Comparison of ENCODE assay signal across 8 cellular contexts in the genomic region with DNA sequence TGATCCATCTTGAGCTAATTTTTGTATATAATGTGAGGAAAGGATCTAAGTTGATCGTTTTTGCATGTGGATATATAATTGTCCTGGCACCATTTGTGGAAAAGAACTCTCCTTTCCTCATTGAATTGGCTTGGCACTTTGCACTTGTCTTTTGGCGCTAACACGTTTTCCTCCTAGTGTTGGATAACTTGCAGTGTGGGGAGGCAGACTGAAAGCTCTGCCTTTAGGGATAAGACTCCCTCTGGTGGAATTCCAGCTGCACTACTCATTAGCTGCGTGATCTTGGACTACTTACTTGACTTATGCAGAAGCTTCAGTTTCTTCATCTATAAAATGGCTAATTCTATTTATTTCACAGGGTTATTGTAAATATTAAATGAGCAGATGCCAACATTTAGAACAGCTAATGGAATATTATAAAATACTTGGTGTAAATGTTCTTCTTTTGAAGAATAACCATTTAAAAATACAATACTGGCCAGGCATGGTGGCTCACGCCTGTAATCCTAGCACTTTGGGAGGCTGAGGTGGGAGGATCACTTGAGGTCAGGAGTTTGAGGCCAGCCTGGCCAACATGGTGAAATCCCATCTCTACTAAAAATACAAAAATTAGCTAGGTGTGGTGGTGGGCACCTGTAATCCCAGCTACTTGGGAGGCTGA. TPM values are rescaled to one million over a fixed set of nuclear protein-coding genes. Genes with fewer than 3 reads are reported as not detected.
A peak's percentile ranks its signal among the peaks of the same experiment; 100 is the strongest.
DNase-seq lines count a peak whose midpoint lies in the region; ATAC-seq and TF ChIP-seq lines count a peak whose summit lies in the region.
"Not testable (repeated sequence)": the region's sequence is repeated elsewhere in the genome, so short reads cannot be mapped to it uniquely, and the experiment has no call there.

No MANE protein-coding gene starts in this region.

- peak; percentile 77 for TF ChIP-seq CTCF in HEK293 (tag by site-specific recombination; IDR thresholded peaks at IDR 0.05)
- peak; percentile 96 for TF ChIP-seq CTCF in fibroblast of pulmonary artery (IDR thresholded peaks at IDR 0.05; ENCODE audit: low read length, missing control alignments)
- peak in 5 of 7 experiments; percentile 72 to 80 (median 74) for TF ChIP-seq CTCF in stomach (IDR thresholded peaks at IDR 0.05)

- H3K27ac Mint-ChIP-seq in activated naive CD8-positive, alpha-beta T cell treated with anti-CD3 and anti-CD28 coated beads, Interleukin-2, amount 50 U/mL, for 24 hours, result not testable (repeated sequence)

- H3K4me3 Mint-ChIP-seq in activated naive CD8-positive, alpha-beta T cell treated with anti-CD3 and anti-CD28 coated beads, Interleukin-2, amount 50 U/mL, for 24 hours, result not testable (repeated sequence)

- H3K27me3 ChIP-seq in mesenchymal stem cell (ENCODE audit: control insufficient read depth in 1 of 2, insufficient read depth in 1 of 2, low read length in 2 of 2); stomach: not testable (repeated sequence)

- H2BK12ac ChIP-seq in mesenchymal stem cell (ENCODE audit: low read length in 2 of 2), result not testable (repeated sequence)

- H2BK120ac ChIP-seq in mesenchymal stem cell (ENCODE audit: low read depth, low read length), result not testable (repeated sequence)

- intact Hi-C loops in stomach (cut with DNase I; ENCODE audit: low total_unique reads), result not testable (repeated sequence)

- not testable (repeated sequence) for H3K4me1 Mint-ChIP-seq in activated naive CD8-positive, alpha-beta T cell treated with anti-CD3 and anti-CD28 coated beads, Interleukin-2, amount 50 U/mL, for 24 hours

- CTCF ChIA-PET in HEK293 (lab: Yijun Ruan, JAX), result interaction anchor here (0.5 to 3.4 kb wide), 36 partner anchors 9 to 414 kb away, joined by 3 to 42 read pairs (median 5); partner anchors contain the start of genes RNF25, STK36 and ZNF142

- H3K36me3 ChIP-seq in HEK293 (ENCODE audit: control insufficient read depth in 2 of 2, insufficient read depth in 1 of 2, low read length in 2 of 2) (peaks cover 16 to 69% of the 10 kb centered on the region in 2 experiments), mesenchymal stem cell (ENCODE audit: control insufficient read depth in 1 of 2, insufficient read depth in 2 of 2, low read depth in 1 of 2, low read length in 2 of 2) (peaks cover 21 to 66% of the 10 kb centered on the region in 2 experiments), stomach (peaks cover 29 to 74% (median 69%) of the 10 kb centered on the region in 4 donors)

- not testable (repeated sequence) for H2BK5ac ChIP-seq in mesenchymal stem cell (ENCODE audit: low read depth, low read length, poor library complexity, severe bottlenecking)

- H3K23ac ChIP-seq in mesenchymal stem cell (ENCODE audit: low read length in 2 of 2), result not testable (repeated sequence)

- H3K4me1 ChIP-seq in HEK293 (ENCODE audit: control insufficient read depth, insufficient read depth, low read length); mesenchymal stem cell (ENCODE audit: control insufficient read depth, insufficient read depth, low read depth, low read length); stomach: not testable (repeated sequence)

- H2AFZ ChIP-seq in mesenchymal stem cell (ENCODE audit: low read depth, low read length), result not testable (repeated sequence)

- 7% methylated on average over 3 of the region's 5 CpGs for WGBS in mesenchymal stem cell
- WGBS in stomach, 5 donors, result 23 to 26% (median 24%) methylated on average over 5 of the region's 5 CpGs

- not testable (repeated sequence) for H2AK5ac ChIP-seq in mesenchymal stem cell (ENCODE audit: low read length, severe bottlenecking)

- not testable (repeated sequence) for H3K4me2 ChIP-seq in mesenchymal stem cell (ENCODE audit: low read length, poor library complexity, severe bottlenecking)

- not testable (repeated sequence) for H4K8ac ChIP-seq in mesenchymal stem cell (ENCODE audit: low read length)

- peak; percentile 60 for DNase-seq in COR-L47 (lab: John Stamatoyannopoulos, UW)
- DNase-seq in NCI-H2081 treated with DMSO at 0.1 percent for 48 hours (lab: John Stamatoyannopoulos, UW), result peak; percentile 23
- DNase-seq in SIG-M5 (lab: John Stamatoyannopoulos, UW), result peak; percentile 53
- DNase-seq in activated naive CD8-positive, alpha-beta T cell treated with anti-CD3 and anti-CD28 coated beads, Interleukin-2, amount 50 U/mL, for 24 hours, result peak; percentile 20
- peak; percentile 88 for DNase-seq in fibroblast of pulmonary artery (ENCODE audit: low read depth)
- DNase-seq in mesenchymal stem cell, result peak; percentile 85
- peak; percentile 57 for DNase-seq in stomach

- TF ChIP-seq EP300 in stomach (IDR thresholded peaks at IDR 0.05), result not testable (repeated sequence)

- H3K4ac ChIP-seq in mesenchymal stem cell (ENCODE audit: low read depth in 1 of 2, low read length in 2 of 2), result not testable (repeated sequence)

- not testable (repeated sequence) for H3K27ac ChIP-seq in HEK293 (ENCODE audit: extremely low read depth, low read depth, low read length); mesenchymal stem cell (ENCODE audit: low read length, poor library complexity, severe bottlenecking); stomach

- not testable (repeated sequence) for H3K4me3 ChIP-seq in HEK293 (ENCODE audit: low read depth, low read length); fibroblast of pulmonary artery (replicated peaks; ENCODE audit: low read depth, low read length); mesenchymal stem cell (ENCODE audit: insufficient read depth in 1 of 2, low read depth in 1 of 2, low read length in 2 of 2); stomach

- H3K36me3 Mint-ChIP-seq in activated naive CD8-positive, alpha-beta T cell treated with anti-CD3 and anti-CD28 coated beads, Interleukin-2, amount 50 U/mL, for 24 hours (ENCODE audit: low read depth), result not testable (repeated sequence)

- peak overlapping the region; percentile 41 for H3K9ac ChIP-seq in mesenchymal stem cell (ENCODE audit: low read length)

- H3K9me3 Mint-ChIP-seq in activated naive CD8-positive, alpha-beta T cell treated with anti-CD3 and anti-CD28 coated beads, Interleukin-2, amount 50 U/mL, for 24 hours, result not testable (repeated sequence)

- not testable (repeated sequence) for TF ChIP-seq POLR2A in stomach (IDR thresholded peaks at IDR 0.05)

- POLR2A ChIA-PET in HEK293 (lab: Yijun Ruan, JAX), result interaction anchor here (0.9 to 1.3 kb wide), 3 partner anchors 16 to 160 kb away, joined by 4 to 9 read pairs (median 6); partner anchors contain the start of genes BCS1L, RNF25, STK36 and ZNF142

- not testable (repeated sequence) for H3K27me3 Mint-ChIP-seq in activated naive CD8-positive, alpha-beta T cell treated with anti-CD3 and anti-CD28 coated beads, Interleukin-2, amount 50 U/mL, for 24 hours

- not testable (repeated sequence) for H2BK15ac ChIP-seq in mesenchymal stem cell (ENCODE audit: low read depth, poor library complexity, severe bottlenecking)

- not testable (repeated sequence) for H4K91ac ChIP-seq in mesenchymal stem cell (ENCODE audit: low read length)

- H3K79me1 ChIP-seq in mesenchymal stem cell (replicated peaks; ENCODE audit: low read length, poor library complexity, severe bottlenecking), result not testable (repeated sequence)

- not testable (repeated sequence) for H3K9me3 ChIP-seq in HEK293 (ENCODE audit: control insufficient read depth, insufficient read depth, low read depth, low read length); mesenchymal stem cell (ENCODE audit: control insufficient read depth, low read length); stomach

- not testable (repeated sequence) for H3K18ac ChIP-seq in mesenchymal stem cell (ENCODE audit: low read depth in 1 of 2, low read length in 2 of 2)

- not testable (repeated sequence) for H3K14ac ChIP-seq in mesenchymal stem cell (ENCODE audit: low read length in 2 of 2)

- ATAC-seq in activated naive CD8-positive, alpha-beta T cell treated with anti-CD3 and anti-CD28 coated beads, Interleukin-2, amount 50 U/mL, for 24 hours, result peak; percentile 65

TF ChIP-seq in HEK293, 187 proteins besides CTCF, POLR2A, EP300 and RAD21:
- TF ChIP-seq ZNF660 (tag by site-specific recombination; IDR thresholded peaks at IDR 0.05), result 0 out of 2 replicates have a peak, but pooled peaks have one; percentile 13
- TF ChIP-seq PRDM1 (tag by site-specific recombination; IDR thresholded peaks at IDR 0.05), result peak; percentile 60; the same call in 1 of the 2 replicates
- TF ChIP-seq ZNF654 (tag by site-specific recombination; IDR thresholded peaks at IDR 0.05; ENCODE audit: low read depth), result peak; percentile 62

RNA-seq across cellular contexts. Expression of gene STK36, which starts 15.6 kb away (rescaled TPM):
- polyA plus RNA-seq in mesenchymal stem cell (2013, experiment 1 of 2), result 20.1 TPM
- polyA plus RNA-seq in mesenchymal stem cell (2013, experiment 2 of 2), result 18.3 TPM
- total RNA-seq in stomach, result 100 to 1,000 TPM in 1 of 5 donors, 10 to 100 TPM in 4; 25.2 to 253 (median 33.3) TPM
- 10 to 100 TPM in 1 of 3 donors, 1 to 10 TPM in 2; 3.8 to 23.3 (median 8.5) TPM for polyA plus RNA-seq in stomach

RNA-seq across cellular contexts. Expression of gene RNF25, which starts 15.7 kb away (rescaled TPM):
- polyA plus RNA-seq in mesenchymal stem cell (2013, experiment 1 of 2), result 32.9 TPM
- polyA plus RNA-seq in mesenchymal stem cell (2013, experiment 2 of 2), result 27.7 TPM
- 1 to 10 TPM in 4 of 5 donors, not detected in 1; 3.6 to 7.0 (median 4.6) TPM for total RNA-seq in stomach
- 10 to 100 TPM; 24.1 to 26.8 (median 26.1) TPM for polyA plus RNA-seq in stomach

RNA-seq across cellular contexts. Expression of gene TTLL4, which starts 23.1 kb away (rescaled TPM):
- polyA plus RNA-seq in mesenchymal stem cell (2013, experiment 1 of 2), result 19.8 TPM
- polyA plus RNA-seq in mesenchymal stem cell (2013, experiment 2 of 2), result 20.5 TPM
- 100 to 1,000 TPM in 2 of 5 donors, 10 to 100 TPM in 2, 1 to 10 TPM in 1; 8.8 to 139 (median 32.9) TPM for total RNA-seq in stomach
- 10 to 100 TPM in 2 of 3 donors, 1 to 10 TPM in 1; 9.2 to 11.6 (median 10.1) TPM for polyA plus RNA-seq in stomach

RNA-seq across cellular contexts. Expression of gene BCS1L, which starts 28.0 kb away (rescaled TPM):
- 19.4 TPM for polyA plus RNA-seq in mesenchymal stem cell (2013, experiment 1 of 2)
- 20.1 TPM for polyA plus RNA-seq in mesenchymal stem cell (2013, experiment 2 of 2)
- 10 to 100 TPM in 4 of 5 donors, 1 to 10 TPM in 1; 2.3 to 77.3 (median 18.9) TPM for total RNA-seq in stomach
- polyA plus RNA-seq in stomach, result 10 to 100 TPM; 14.8 to 54.0 (median 20.1) TPM

RNA-seq across cellular contexts. Expression of gene ZNF142, which starts 28.1 kb away (rescaled TPM):
- polyA plus RNA-seq in mesenchymal stem cell (2013, experiment 1 of 2), result 9.8 TPM
- 9.0 TPM for polyA plus RNA-seq in mesenchymal stem cell (2013, experiment 2 of 2)
- total RNA-seq in stomach, result 10 to 100 TPM in 4 of 5 donors, 1 to 10 TPM in 1; 8.3 to 49.1 (median 21.3) TPM
- polyA plus RNA-seq in stomach, result 1 to 10 TPM; 3.6 to 5.5 (median 4.1) TPM

Comparison
In these comparisons a context has a peak if more than half of its experiments do, and no peak if none do; other contexts are left out.
1. DNase-seq: peak in every context shown above with its lines; median percentile 88 in fibroblast of pulmonary artery; 85 in mesenchymal stem cell; 60 in COR-L47; 57 in stomach; 53 in SIG-M5; 23 in NCI-H2081 treated with DMSO at 0.1 percent for 48 hours; 20 in activated naive CD8-positive, alpha-beta T cell treated with anti-CD3 and anti-CD28 coated beads, Interleukin-2, amount 50 U/mL, for 24 hours.